ENCODE assay signal across 15 cellular contexts in genomic region chr7:132379292-132379691, GRCh38.
"Had no signal": no experiment of that assay in that cellular context is flagged by ENCODE, and none has a peak within 500 bp of the region (broad histone marks: within the 10 kb centered on the region; RNA-seq: fewer than 3 reads in every experiment).

No MANE protein-coding gene starts in this region.

- H3K4me3 ChIP-seq: gastrocnemius medialis, pancreas, tibial nerve, vagina had no signal

- DNase-seq: activated CD4-positive, alpha-beta T cell treated with anti-CD3 and anti-CD28 coated beads for 48 hours; activated CD8-positive, alpha-beta memory T cell treated with anti-CD3 and anti-CD28 coated beads for 24 hours; activated naive CD8-positive, alpha-beta T cell treated with anti-CD3 and anti-CD28 coated beads, Interleukin-2, amount 10 ng/mL, durations not matched to agents 7 days and 5 days; aorta; effector memory CD8-positive, alpha-beta T cell; midbrain; pancreas; stimulated activated CD4-positive, alpha-beta T cell treated with anti-CD3 and anti-CD28 coated beads, Interleukin-2, amount 100 ng/mL, for 48 hours; T-helper 2 cell had no signal

- H3K36me3 ChIP-seq: gastrocnemius medialis, pancreas, tibial nerve, vagina had no signal

- ATAC-seq: effector memory CD8-positive, alpha-beta T cell; stimulated activated memory B cell treated with anti-CD40 and anti-IgM and Interleukin-4, amounts not matched to agents 10 μg/mL and 1 μg/mL and 100 μg/mL, for 72 hours had no signal

- FAIRE-seq: kidney, pancreas had no signal

- H3K27me3 ChIP-seq: pancreas, tibial nerve, vagina had no signal

- H3K27ac ChIP-seq: epithelial cell of prostate, gastrocnemius medialis, pancreas, vagina had no signal

- H3K9me3 ChIP-seq: gastrocnemius medialis, pancreas, tibial nerve, vagina had no signal

- H3K4me1 ChIP-seq: gastrocnemius medialis, pancreas had no signal
